Comparison of ENCODE assay signal across 13 cellular contexts in genomic region chr12:13573698-13574321, GRCh38.
DNase-seq lines count a peak whose midpoint lies in the region; ATAC-seq and TF ChIP-seq lines count a peak whose summit lies in the region.
"Had no signal": no experiment of that assay in that cellular context is flagged by ENCODE, and none has a peak within 500 bp of the region (broad histone marks: within the 10 kb centered on the region; RNA-seq: fewer than 3 reads in every experiment).

No MANE protein-coding gene starts in this region.

- no peak overlapping the region for H3K4me3 Mint-ChIP-seq in Calu3 (ENCODE audit: low read depth, unreplicated experiment)

- ATAC-seq in GM18861 (IDR thresholded peaks at IDR 0.05; ENCODE audit: unreplicated experiment) (no peak), GM21529 (IDR thresholded peaks at IDR 0.05; ENCODE audit: unreplicated experiment) (no peak)
- ATAC-seq: body of pancreas, left lobe of liver had no signal

- H3K9me3 Mint-ChIP-seq in Calu3 (ENCODE audit: low read depth, unreplicated experiment), result no peaks in the 10 kb centered on the region

- peaks cover 22% of the 10 kb centered on the region for H3K4me1 Mint-ChIP-seq in Calu3 (ENCODE audit: low read depth, unreplicated experiment)

- CTCF ChIA-PET in Calu3 (lab: Charles Lee), result interaction anchor here (0.8 kb wide), 1 partner anchor 133 kb away, joined by 4 read pairs; no protein-coding TSS in a partner anchor

- DNase-seq in Calu3, result peak; percentile 7
- DNase-seq in MV-4-11 (lab: John Stamatoyannopoulos, UW), result peak; percentile 13
- peak; percentile 21 for DNase-seq in epidermal melanocyte (ENCODE audit: insufficient read length, low spot score)
- peak; percentile 0 for DNase-seq in myocyte (ENCODE audit: low read depth)
- DNase-seq in NCI-H2081 (lab: John Stamatoyannopoulos, UW), result no peak
- DNase-seq in central memory CD4-positive, alpha-beta T cell, result no peak
- DNase-seq: body of pancreas, COR-L47, erythroblast, NCI-H187 had no signal

- intact Hi-C loops in Calu3 (cut with micrococcal nuclease; ENCODE audit: unreplicated experiment), result no loop called here

- no TSS peak for BruUV-seq in Calu3 (replicated peaks; lab: Mats Ljungman, UMichigan)

- H3K27ac Mint-ChIP-seq in Calu3 (ENCODE audit: unreplicated experiment), result no peak overlapping the region

- H3K27me3 Mint-ChIP-seq in Calu3 (ENCODE audit: unreplicated experiment), result no peaks in the 10 kb centered on the region

- no peaks in the 10 kb centered on the region for H3K36me3 Mint-ChIP-seq in Calu3 (ENCODE audit: insufficient read depth, unreplicated experiment)

- no peak for TF ChIP-seq CTCF in Calu3 (IDR thresholded peaks at IDR 0.05; ENCODE audit: unreplicated experiment)

Comparison
In these comparisons a context has a peak if more than half of its experiments do, and no peak if none do; other contexts are left out.
1. DNase-seq: peak in Calu3 (single experiment), MV-4-11 (single experiment), epidermal melanocyte (single experiment) and myocyte (single experiment); none in NCI-H2081 (0 of 2) and central memory CD4-positive, alpha-beta T cell (single experiment).